In the genomic region with DNA sequence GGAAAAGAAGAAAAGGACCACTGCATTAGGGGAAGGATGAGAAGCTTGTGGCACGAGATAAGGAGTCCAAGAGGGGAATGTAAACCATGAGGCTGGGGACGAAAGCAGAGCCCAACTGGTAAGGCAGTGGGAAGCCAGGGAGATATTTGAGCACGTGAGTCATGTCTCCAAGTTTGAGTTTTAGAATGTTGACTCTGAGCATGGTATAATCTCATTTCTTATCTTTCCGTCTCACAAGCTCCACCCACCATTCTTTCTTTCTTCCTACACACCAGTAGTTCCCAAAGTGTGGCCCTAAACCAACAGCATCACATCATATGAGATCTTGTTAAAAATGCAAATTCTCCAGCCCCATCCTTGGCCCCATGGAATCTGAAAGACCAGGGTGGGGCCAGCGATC, we compare ENCODE assay signal across 28 cellular contexts.
DNase-seq lines count a peak whose midpoint lies in the region; ATAC-seq and TF ChIP-seq lines count a peak whose summit lies in the region.
"Had no signal": no experiment of that assay in that cellular context is flagged by ENCODE, and none has a peak within 500 bp of the region (broad histone marks: within the 10 kb centered on the region; RNA-seq: fewer than 3 reads in every experiment).

No MANE protein-coding gene starts in this region.

- no peaks in the 10 kb centered on the region for H4K20me1 ChIP-seq in OCI-LY7 (ENCODE audit: insufficient read depth, low read length)

- POLR2A ChIA-PET in OCI-LY7 (lab: Charles Lee) = interaction anchor here (2.9 kb wide), 1 partner anchor 9 kb away, joined by 8 read pairs; no protein-coding TSS in a partner anchor

- no peak for DNase-seq in OCI-LY7 (ENCODE audit: low spot score)
- DNase-seq in endodermal cell = no peak
- no peak for DNase-seq in stimulated activated CD4-positive, alpha-beta T cell treated with anti-CD3 and anti-CD28 coated beads, Interleukin-12 subunit alpha, Interleukin-12 subunit beta, amount 100 ng/mL, for 4 hours
- DNase-seq in activated CD8-positive, alpha-beta memory T cell treated with anti-CD3 and anti-CD28 coated beads, Interleukin-2, amount 10 ng/mL, durations not matched to agents 7 days and 5 days = no peak
- no peak for DNase-seq in stimulated activated naive CD4-positive, alpha-beta T cell treated with Interleukin-2 at 50 U/mL for 16 hours (lab: John Stamatoyannopoulos, UW)
- DNase-seq: activated CD4-positive, alpha-beta T cell treated with anti-CD3 and anti-CD28 coated beads for 4 hours; activated CD8-positive, alpha-beta T cell treated with anti-CD3 and anti-CD28 coated beads, Interleukin-2, amount 10 ng/mL, durations not matched to agents 7 days and 5 days; activated naive CD4-positive, alpha-beta T cell treated with anti-CD3 and anti-CD28 coated beads, Interleukin-2, amount 50 U/mL, for 16 hours; C1 segment of cervical spinal cord; effector memory CD8-positive, alpha-beta T cell; foreskin fibroblast; GF-D8; islet precursor cell; Kasumi-1; left ventricle myocardium inferior; MV-4-11; natural killer cell; NCI-H1436 treated with DMSO at 0.1 percent for 48 hours; NCI-H226; NCI-H748 treated with DMSO at 0.1 percent for 48 hours; SIG-M5; stimulated activated naive CD8-positive, alpha-beta T cell treated with anti-CD3 and anti-CD28 coated beads, Interleukin-15, Interleukin-2, amounts not matched to agents 100 U/mL and 50 U/mL, for 24 hours had no signal

- H3K27ac Mint-ChIP-seq in endodermal cell (peak overlapping the region; percentile 45), nephron (peak overlapping the region; percentile 69 to 88 (median 84))
- H3K27ac Mint-ChIP-seq in activated CD8-positive, alpha-beta memory T cell treated with anti-CD3 and anti-CD28 coated beads, Interleukin-2, amount 10 ng/mL, durations not matched to agents 7 days and 5 days = no peak overlapping the region
- H3K27ac Mint-ChIP-seq: activated CD8-positive, alpha-beta T cell treated with anti-CD3 and anti-CD28 coated beads, Interleukin-2, amount 10 ng/mL, durations not matched to agents 7 days and 5 days; activated T-helper 2 cell treated with anti-CD3 and anti-CD28 coated beads, Interferon-gamma antibody, Interleukin-2, Interleukin-4, amounts not matched to agents 10 μg/mL and 5 μg/mL and 100 μg/mL, durations not matched to agents 14 hours and 24 hours and 36 hours; effector memory CD8-positive, alpha-beta T cell; natural killer cell had no signal

- ATAC-seq in activated CD8-positive, alpha-beta memory T cell treated with anti-CD3 and anti-CD28 coated beads, Interleukin-2, amount 10 ng/mL, durations not matched to agents 7 days and 5 days = no peak
- no peak; the same call in 2 of the 3 replicates for ATAC-seq in SK-N-SH treated with all-trans-retinoic acid at 6 μM for 48 hours
- ATAC-seq: activated CD8-positive, alpha-beta T cell treated with anti-CD3 and anti-CD28 coated beads, Interleukin-2, amount 10 ng/mL, durations not matched to agents 7 days and 5 days; effector memory CD8-positive, alpha-beta T cell; esophagus mucosa; natural killer cell; stimulated activated naive CD8-positive, alpha-beta T cell treated with anti-CD3 and anti-CD28 coated beads, Interleukin-15, Interleukin-2, amounts not matched to agents 100 U/mL and 50 U/mL, for 24 hours had no signal

- H3K36me3 ChIP-seq in OCI-LY7 (ENCODE audit: insufficient read depth, low read length) (no peaks in the 10 kb centered on the region), endodermal cell (ENCODE audit: control insufficient read depth, insufficient read depth, low read length) (no peaks in the 10 kb centered on the region)
- H3K36me3 ChIP-seq: cardiac muscle cell, left ventricle myocardium inferior had no signal

- H3K4me3 ChIP-seq in OCI-LY7 (ENCODE audit: low read depth, low read length, poor library complexity, severe bottlenecking) = no peak overlapping the region
- no peak overlapping the region for H3K4me3 ChIP-seq in endodermal cell (ENCODE audit: low read length)
- H3K4me3 ChIP-seq: cardiac muscle cell, left ventricle myocardium inferior had no signal

- H3K36me3 Mint-ChIP-seq in endodermal cell (ENCODE audit: low read depth) (no peaks in the 10 kb centered on the region), nephron (ENCODE audit: low read depth) (no peaks in the 10 kb centered on the region)
- no peaks in the 10 kb centered on the region for H3K36me3 Mint-ChIP-seq in activated CD8-positive, alpha-beta memory T cell treated with anti-CD3 and anti-CD28 coated beads, Interleukin-2, amount 10 ng/mL, durations not matched to agents 7 days and 5 days
- H3K36me3 Mint-ChIP-seq: mesothelial cell of epicardium, natural killer cell had no signal

- peaks cover 41% of the 10 kb centered on the region for H3K4me1 ChIP-seq in OCI-LY7 (ENCODE audit: insufficient read depth, low read length, poor library complexity, severe bottlenecking)
- peaks cover 48% of the 10 kb centered on the region for H3K4me1 ChIP-seq in endodermal cell (ENCODE audit: control insufficient read depth, insufficient read depth, low read length)

- H3K4me2 ChIP-seq in OCI-LY7 (ENCODE audit: low read length) = peak overlapping the region; percentile 44

- no peak overlapping the region for H3K27ac ChIP-seq in OCI-LY7 (ENCODE audit: low read depth, low read length, poor library complexity, severe bottlenecking)
- no peak overlapping the region for H3K27ac ChIP-seq in endodermal cell (ENCODE audit: low read depth, low read length)
- H3K27ac ChIP-seq: cardiac muscle cell, left ventricle myocardium inferior had no signal

- intact Hi-C loops in OCI-LY7 (cut with micrococcal nuclease; ENCODE audit: unreplicated experiment) = no loop called here

- H3K9me3 ChIP-seq in OCI-LY7 (ENCODE audit: low read length) = no peaks in the 10 kb centered on the region
- no peaks in the 10 kb centered on the region for H3K9me3 ChIP-seq in endodermal cell (ENCODE audit: control insufficient read depth, low read length)
- H3K9me3 ChIP-seq: left ventricle myocardium inferior had no signal

- no peaks in the 10 kb centered on the region for H3K9me2 ChIP-seq in OCI-LY7 (ENCODE audit: insufficient read depth, low read length)

- H3K79me2 ChIP-seq in OCI-LY7 (ENCODE audit: insufficient read depth, low read depth, low read length) = no peaks in the 10 kb centered on the region

- CTCF ChIA-PET in OCI-LY7 (lab: Charles Lee; ENCODE audit: unreplicated experiment) = interaction anchor here (0.5 to 2.0 kb wide), 2 partner anchors 19 to 143 kb away, joined by 7 read pairs; no protein-coding TSS in a partner anchor
- CTCF ChIA-PET in activated CD8-positive, alpha-beta memory T cell treated with anti-CD3 and anti-CD28 coated beads, Interleukin-2, amount 10 ng/mL, durations not matched to agents 7 days and 5 days (lab: Charles Lee) = no interaction called here

- no TSS peak for BruUV-seq in OCI-LY7 (replicated peaks; lab: Mats Ljungman, UMichigan)

- H3K4me3 Mint-ChIP-seq in endodermal cell (no peak overlapping the region), nephron (no peak overlapping the region)
- H3K4me3 Mint-ChIP-seq in activated CD8-positive, alpha-beta memory T cell treated with anti-CD3 and anti-CD28 coated beads, Interleukin-2, amount 10 ng/mL, durations not matched to agents 7 days and 5 days = no peak overlapping the region
- H3K4me3 Mint-ChIP-seq: activated CD8-positive, alpha-beta T cell treated with anti-CD3 and anti-CD28 coated beads, Interleukin-2, amount 10 ng/mL, durations not matched to agents 7 days and 5 days; effector memory CD8-positive, alpha-beta T cell; mesothelial cell of epicardium; natural killer cell had no signal

- H3K27me3 Mint-ChIP-seq in endodermal cell (ENCODE audit: insufficient read depth) = peaks cover 8% of the 10 kb centered on the region
- H3K27me3 Mint-ChIP-seq in nephron (ENCODE audit: low read depth) = no peaks in the 10 kb centered on the region
- no peaks in the 10 kb centered on the region for H3K27me3 Mint-ChIP-seq in activated CD8-positive, alpha-beta memory T cell treated with anti-CD3 and anti-CD28 coated beads, Interleukin-2, amount 10 ng/mL, durations not matched to agents 7 days and 5 days
- H3K27me3 Mint-ChIP-seq: effector memory CD8-positive, alpha-beta T cell had no signal

- no peaks in the 10 kb centered on the region for H3K9me3 Mint-ChIP-seq in endodermal cell
- no peaks in the 10 kb centered on the region for H3K9me3 Mint-ChIP-seq in nephron
- H3K9me3 Mint-ChIP-seq in activated CD8-positive, alpha-beta memory T cell treated with anti-CD3 and anti-CD28 coated beads, Interleukin-2, amount 10 ng/mL, durations not matched to agents 7 days and 5 days (ENCODE audit: low read depth) = no peaks in the 10 kb centered on the region
- H3K9me3 Mint-ChIP-seq: activated T-helper 2 cell treated with anti-CD3 and anti-CD28 coated beads, Interferon-gamma antibody, Interleukin-2, Interleukin-4, amounts not matched to agents 10 μg/mL and 5 μg/mL and 100 μg/mL, durations not matched to agents 14 hours and 24 hours and 36 hours; mesothelial cell of epicardium; natural killer cell had no signal

- no peak for TF ChIP-seq CTCF in OCI-LY7 (conservative IDR thresholded peaks at IDR 0.05; ENCODE audit: low read length)
- no peak for TF ChIP-seq CTCF in endodermal cell (conservative IDR thresholded peaks at IDR 0.05)
- TF ChIP-seq CTCF in nephron (IDR thresholded peaks at IDR 0.05; ENCODE audit: unreplicated experiment in 3 of 3) = no peak

- H3K27me3 ChIP-seq in endodermal cell (ENCODE audit: control insufficient read depth, insufficient read depth, low read length, poor library complexity, severe bottlenecking) = no peaks in the 10 kb centered on the region
- H3K27me3 ChIP-seq: cardiac muscle cell had no signal

- 49 to 76% methylated on average over 3 to 5 of the region's 5 CpGs for WGBS in endodermal cell (ENCODE audit: insufficient coverage in 1 of 2, insufficient read length in 1 of 2), 2 experiments

- H2AFZ ChIP-seq in OCI-LY7 (ENCODE audit: low read length) = peak overlapping the region; percentile 16; the same call in 1 of the 2 replicates

- peaks cover 82% of the 10 kb centered on the region for H3K4me1 Mint-ChIP-seq in endodermal cell
- H3K4me1 Mint-ChIP-seq in nephron = peaks cover 70% of the 10 kb centered on the region
- no peaks in the 10 kb centered on the region for H3K4me1 Mint-ChIP-seq in activated CD8-positive, alpha-beta memory T cell treated with anti-CD3 and anti-CD28 coated beads, Interleukin-2, amount 10 ng/mL, durations not matched to agents 7 days and 5 days
- H3K4me1 Mint-ChIP-seq: natural killer cell had no signal

- no peak overlapping the region for H3K9ac ChIP-seq in endodermal cell (ENCODE audit: extremely low read depth, low read length, poor library complexity, severe bottlenecking)

TF ChIP-seq in SK-N-SH treated with all-trans-retinoic acid at 6 μM for 48 hours, 23 proteins besides CTCF, POLR2A, EP300 and RAD21 (continues in another document):
- TF ChIP-seq SNAI2 (CRISPR knock-in tag; IDR thresholded peaks at IDR 0.05) (no peak), ZNF565 (CRISPR knock-in tag; conservative IDR thresholded peaks at IDR 0.05; ENCODE audit: low read depth) (no peak), TCF4 (CRISPR knock-in tag; IDR thresholded peaks at IDR 0.05; ENCODE audit: borderline replicate concordance) (no peak), ARNTL (CRISPR knock-in tag; IDR thresholded peaks at IDR 0.05; ENCODE audit: borderline replicate concordance, low read depth) (no peak), ZC3H10 (CRISPR knock-in tag; IDR thresholded peaks at IDR 0.05) (no peak), ISL1 (CRISPR knock-in tag; IDR thresholded peaks at IDR 0.05) (no peak), ESRRG (CRISPR knock-in tag; IDR thresholded peaks at IDR 0.05) (no peak), ZNF70 (CRISPR knock-in tag; IDR thresholded peaks at IDR 0.05) (no peak)
